Comparison of ENCODE assay signal across 11 cellular contexts in genomic region chr5:124394700-124395099, GRCh38.
"Had no signal": no experiment of that assay in that cellular context is flagged by ENCODE, and none has a peak within 500 bp of the region (broad histone marks: within the 10 kb centered on the region; RNA-seq: fewer than 3 reads in every experiment).

No MANE protein-coding gene starts in this region.

- H3K4me1 ChIP-seq: breast epithelium, stomach had no signal

- H3K27ac ChIP-seq: breast epithelium, ovary, stomach had no signal

- H3K36me3 ChIP-seq: breast epithelium, ovary, stomach had no signal

- H3K27me3 ChIP-seq: breast epithelium, ovary, stomach had no signal

- DNase-seq: activated CD4-positive, alpha-beta T cell treated with anti-CD3 and anti-CD28 coated beads, Interleukin-2, amount 50 U/mL, for 4 hours; activated CD4-positive, CD25-positive, alpha-beta regulatory T cell treated with anti-CD3 and anti-CD28 coated beads, Interleukin-2, amount 50 U/mL, for 72 hours; activated naive CD4-positive, alpha-beta T cell treated with Interleukin-2 at 50 U/mL for 16 hours; activated T-cell treated with anti-CD3 and anti-CD28 coated beads for 4 hours; aorta; ovary; stimulated activated CD4-positive, alpha-beta T cell treated with anti-CD3 and anti-CD28 coated beads, Interleukin-12 subunit alpha, Interleukin-12 subunit beta, amount 100 ng/mL, for 4 hours; stimulated activated CD4-positive, alpha-beta T cell treated with anti-CD3 and anti-CD28 coated beads, Interleukin-2, amount 100 ng/mL, for 24 hours; stomach had no signal

- H3K4me3 ChIP-seq: breast epithelium, ovary, stomach had no signal

- FAIRE-seq: endometrium had no signal
